22 cellular contexts compared by ENCODE assay signal in genomic region chr4:43458293-43458692, GRCh38.
DNase-seq lines count a peak whose midpoint lies in the region; TF ChIP-seq lines count a peak whose summit lies in the region.
"Had no signal": no experiment of that assay in that cellular context is flagged by ENCODE, and none has a peak within 500 bp of the region (broad histone marks: within the 10 kb centered on the region; RNA-seq: fewer than 3 reads in every experiment).

No MANE protein-coding gene starts in this region.

- BruUV-seq in Calu3 (replicated peaks; lab: Mats Ljungman, UMichigan) = no TSS peak

- no peaks in the 10 kb centered on the region for H3K4me1 Mint-ChIP-seq in Calu3 (ENCODE audit: low read depth, unreplicated experiment)
- H3K4me1 Mint-ChIP-seq: CD8-positive, alpha-beta memory T cell had no signal

- TF ChIP-seq CTCF in RWPE1 (conservative IDR thresholded peaks at IDR 0.05; ENCODE audit: low read depth) = no peak
- no peak for TF ChIP-seq CTCF in Calu3 (IDR thresholded peaks at IDR 0.05; ENCODE audit: unreplicated experiment)

- no peaks in the 10 kb centered on the region for H3K27me3 Mint-ChIP-seq in Calu3 (ENCODE audit: unreplicated experiment)
- H3K27me3 Mint-ChIP-seq: CD8-positive, alpha-beta memory T cell had no signal

- POLR2A ChIA-PET in RWPE1 (lab: Yijun Ruan, JAX; ENCODE audit: low non-redundant PET) = no interaction called here

- DNase-seq in DMS53 treated with DMSO at 0.1 percent for 48 hours (lab: John Stamatoyannopoulos, UW; ENCODE audit: unreplicated experiment) (peak; percentile 69), HPDE6-E6E7 (ENCODE audit: extremely low spot score) (peak; percentile 5), RWPE1 (ENCODE audit: low spot score) (peak; percentile 8), epithelial cell of prostate (ENCODE audit: low read depth, low spot score) (peak; percentile 22), occipital lobe (lab: John Stamatoyannopoulos, UW) (no peak), NOMO-1 treated with dmso at 0.1 percent for 144 hours (lab: John Stamatoyannopoulos, UW; ENCODE audit: unreplicated experiment) (no peak), Calu3 (no peak)
- DNase-seq: ACHN; C1 segment of cervical spinal cord; CD8-positive, alpha-beta memory T cell; DND-41; H9; Kasumi-1; MM.1S; NCI-H1092; NCI-H2081; NCI-H446; PC-9; SW 1271; T-helper 2 cell had no signal

- H3K36me3 Mint-ChIP-seq in Calu3 (ENCODE audit: insufficient read depth, unreplicated experiment) = no peaks in the 10 kb centered on the region
- H3K36me3 Mint-ChIP-seq: CD8-positive, alpha-beta memory T cell had no signal

- no peak overlapping the region for H3K4me3 Mint-ChIP-seq in Calu3 (ENCODE audit: low read depth, unreplicated experiment)
- H3K4me3 Mint-ChIP-seq: CD8-positive, alpha-beta memory T cell; H9 had no signal

- H3K9me3 Mint-ChIP-seq in Calu3 (ENCODE audit: low read depth, unreplicated experiment) = no peaks in the 10 kb centered on the region

- intact Hi-C loops in Calu3 (cut with micrococcal nuclease; ENCODE audit: unreplicated experiment) = no loop called here

- CTCF ChIA-PET in RWPE1 (lab: Yijun Ruan, JAX) (no interaction called here), Calu3 (lab: Charles Lee) (no interaction called here)

- H3K27ac Mint-ChIP-seq in Calu3 (ENCODE audit: unreplicated experiment) = no peak overlapping the region
- H3K27ac Mint-ChIP-seq: CD8-positive, alpha-beta memory T cell; H9 had no signal

- H3K27ac ChIP-seq in RWPE1 (peak overlapping the region; percentile 88), epithelial cell of prostate (peak overlapping the region; percentile 84)
- H3K27ac ChIP-seq: HL-60, PC-9, SJSA1 had no signal

Comparison
In these comparisons a context has a peak if more than half of its experiments do, and no peak if none do; other contexts are left out.
1. DNase-seq: peak in DMS53 treated with DMSO at 0.1 percent for 48 hours (single experiment), HPDE6-E6E7 (single experiment), RWPE1 (single experiment) and epithelial cell of prostate (single experiment); none in occipital lobe (single experiment), NOMO-1 treated with dmso at 0.1 percent for 144 hours (single experiment) and Calu3 (single experiment).